Comparison of ENCODE assay signal across 18 cellular contexts in the genomic region with DNA sequence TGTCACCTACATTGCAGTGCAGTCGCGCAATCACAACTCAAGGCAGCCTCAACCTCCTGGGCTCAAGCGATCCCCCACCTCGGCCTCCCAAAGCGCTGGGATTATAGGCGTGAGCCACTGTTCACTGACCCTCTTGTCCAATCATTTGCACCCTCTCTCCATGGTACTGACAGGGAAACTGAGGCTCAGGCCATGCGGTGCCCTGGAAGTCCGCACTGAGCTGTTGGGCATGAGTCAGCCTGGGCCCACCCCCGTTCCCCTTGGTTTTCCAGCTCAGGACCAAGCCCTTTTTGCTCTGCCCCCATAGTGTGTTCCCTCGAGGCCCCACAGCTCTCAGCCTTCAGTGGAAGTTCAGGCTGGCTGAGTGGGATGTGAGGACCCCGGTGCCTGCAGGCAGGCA. TPM values are rescaled to one million over a fixed set of nuclear protein-coding genes. Genes with fewer than 3 reads are reported as not detected.
DNase-seq lines count a peak whose midpoint lies in the region; ATAC-seq, FAIRE-seq and TF ChIP-seq lines count a peak whose summit lies in the region.
"Had no signal": no experiment of that assay in that cellular context is flagged by ENCODE, and none has a peak within 500 bp of the region (broad histone marks: within the 10 kb centered on the region; RNA-seq: fewer than 3 reads in every experiment).

No MANE protein-coding gene starts in this region.

- no peak overlapping the region for H4K8ac ChIP-seq in H9 (replicated peaks; ENCODE audit: insufficient read length, low read depth, low read length)

- H3K4me2 ChIP-seq in BLaER1 (peak overlapping the region; percentile 25; the same call in 1 of the 2 replicates), H9 (ENCODE audit: insufficient read depth, insufficient read length, low read length) (no peak overlapping the region), PC-3 (ENCODE audit: low read length) (no peak overlapping the region)

- peak overlapping the region in 2 of 3 experiments; percentile 60 to 82; a peak in 2 of 7 replicates for H3K27ac Mint-ChIP-seq in H9
- H3K27ac Mint-ChIP-seq in WTC11, result peak overlapping the region; percentile 54; the same call in 1 of the 2 replicates
- peak overlapping the region; percentile 48 for H3K27ac Mint-ChIP-seq in glutamatergic neuron (ENCODE audit: unreplicated experiment)
- H3K27ac Mint-ChIP-seq in natural killer cell, result peak overlapping the region in 1 of 2 donors; percentile 66

- H3K4me3 Mint-ChIP-seq in H9 (no peak overlapping the region), WTC11 (no peak overlapping the region), glutamatergic neuron (ENCODE audit: unreplicated experiment) (no peak overlapping the region), natural killer cell (no peak overlapping the region)
- H3K4me3 Mint-ChIP-seq: CD8-positive, alpha-beta T cell had no signal

- H3T11ph ChIP-seq in H9 (ENCODE audit: low read length), result no peak overlapping the region

- H3K27me3 Mint-ChIP-seq in H9 (ENCODE audit: low read depth), result no peaks in the 10 kb centered on the region
- no peaks in the 10 kb centered on the region for H3K27me3 Mint-ChIP-seq in WTC11 (ENCODE audit: low read depth)
- peaks cover 33% of the 10 kb centered on the region for H3K27me3 Mint-ChIP-seq in glutamatergic neuron (ENCODE audit: unreplicated experiment)
- H3K27me3 Mint-ChIP-seq in natural killer cell (ENCODE audit: low read depth in 2 of 2), result no peaks in the 10 kb centered on the region
- H3K27me3 Mint-ChIP-seq: IgD-negative memory B cell had no signal

- H3K4me1 ChIP-seq in BLaER1, result peaks cover 99% of the 10 kb centered on the region
- H3K4me1 ChIP-seq in H9 (ENCODE audit: insufficient read depth, low read length), result peaks cover 3% of the 10 kb centered on the region; the same call in 1 of the 2 replicates
- H3K4me1 ChIP-seq in PC-3 (ENCODE audit: insufficient read depth, low read length), result peaks cover 16% of the 10 kb centered on the region
- peaks cover 25% of the 10 kb centered on the region for H3K4me1 ChIP-seq in upper lobe of right lung
- H3K4me1 ChIP-seq in small intestine (ENCODE audit: control insufficient read depth in 2 of 2, insufficient read depth in 1 of 2, low read depth in 1 of 2, low read length in 1 of 2), result peaks cover 4 to 6% of the 10 kb centered on the region in 2 donors

- H3K23me2 ChIP-seq in H9 (ENCODE audit: insufficient read length, low read depth, low read length, poor library complexity, severe bottlenecking), result no peaks in the 10 kb centered on the region

- no peak overlapping the region for H3K4me3 ChIP-seq in BLaER1
- H3K4me3 ChIP-seq in PC-3 (ENCODE audit: low read length), result no peak overlapping the region
- no peak overlapping the region for H3K4me3 ChIP-seq in upper lobe of right lung
- no peak overlapping the region for H3K4me3 ChIP-seq in small intestine (ENCODE audit: low read depth in 1 of 2, low read length in 2 of 2)

- peaks cover 66% of the 10 kb centered on the region; the same call in 1 of the 2 replicates for H3K79me2 ChIP-seq in H9 (ENCODE audit: insufficient read depth, low read length)
- H3K79me2 ChIP-seq in PC-3 (ENCODE audit: low read length), result peaks cover 98% of the 10 kb centered on the region

- no TSS peak for BruUV-seq in PC-3 (replicated peaks; lab: Mats Ljungman, UMichigan)

- no peak overlapping the region for H4K91ac ChIP-seq in H9 (ENCODE audit: insufficient read length, low read depth, low read length)

- no peaks in the 10 kb centered on the region for H3K9me3 Mint-ChIP-seq in H9
- no peaks in the 10 kb centered on the region for H3K9me3 Mint-ChIP-seq in WTC11
- peaks cover 52% of the 10 kb centered on the region for H3K9me3 Mint-ChIP-seq in glutamatergic neuron (ENCODE audit: unreplicated experiment)
- H3K9me3 Mint-ChIP-seq in natural killer cell, result no peaks in the 10 kb centered on the region
- H3K9me3 Mint-ChIP-seq: CD8-positive, alpha-beta T cell; IgD-negative memory B cell had no signal

- intact Hi-C loops in PC-3 (cut with micrococcal nuclease), result no loop called here
- intact Hi-C loops in natural killer cell (cut with micrococcal nuclease), result no loop called here
- intact Hi-C loops in upper lobe of right lung (cut with DNase I), result no loop called here

- H3K14ac ChIP-seq in H9 (ENCODE audit: insufficient read depth, low read length), result no peak overlapping the region; the same call in 1 of the 2 replicates

- TF ChIP-seq CTCF in H9 (conservative IDR thresholded peaks at IDR 0.05) (no peak), WTC11 (IDR thresholded peaks at IDR 0.05) (no peak), glutamatergic neuron (IDR thresholded peaks at IDR 0.05; ENCODE audit: partially characterized antibody, unreplicated experiment) (no peak), PC-3 (conservative IDR thresholded peaks at IDR 0.05; ENCODE audit: low read depth, low read length) (no peak), natural killer cell (IDR thresholded peaks at IDR 0.05) (no peak), upper lobe of right lung (IDR thresholded peaks at IDR 0.05) (no peak)

- ATAC-seq in WTC11 (no peak), PC-3 (no peak), natural killer cell (no peak), upper lobe of right lung (no peak)
- ATAC-seq: CD8-positive, alpha-beta T cell; HCT116 had no signal

- no peaks in the 10 kb centered on the region for H3K27me3 ChIP-seq in BLaER1
- no peaks in the 10 kb centered on the region for H3K27me3 ChIP-seq in H9 (ENCODE audit: insufficient read depth, low read length)
- no peaks in the 10 kb centered on the region for H3K27me3 ChIP-seq in PC-3 (ENCODE audit: low read length)
- no peaks in the 10 kb centered on the region for H3K27me3 ChIP-seq in upper lobe of right lung
- H3K27me3 ChIP-seq in small intestine (ENCODE audit: control insufficient read depth in 2 of 2, insufficient read depth in 2 of 2, low read length in 2 of 2), result no peaks in the 10 kb centered on the region

- CTCF ChIA-PET in WTC11 (lab: Charles Lee), result interaction anchor here (1.2 to 6.9 kb wide), 3 partner anchors 6 to 43 kb away, joined by 3 to 115 read pairs (median 4); partner anchors contain the start of gene GSE1
- CTCF ChIA-PET in PC-3 (lab: Charles Lee), result no interaction called here

- no peak overlapping the region for H4K5ac ChIP-seq in H9 (ENCODE audit: insufficient read length, low read depth, low read length)

- H2AFZ ChIP-seq in H9 (ENCODE audit: low read length) (no peak overlapping the region), PC-3 (ENCODE audit: low read length) (no peak overlapping the region)

- no peak overlapping the region for H2BK20ac ChIP-seq in H9 (ENCODE audit: low read depth, low read length, poor library complexity, severe bottlenecking)

- H3K9ac ChIP-seq in BLaER1 (no peak overlapping the region), H9 (ENCODE audit: extremely low read depth, insufficient read length, low read length) (no peak overlapping the region), PC-3 (ENCODE audit: low read length) (no peak overlapping the region)

- no peak overlapping the region for H2AK5ac ChIP-seq in H9 (ENCODE audit: insufficient read length, low read length)

- H3K56ac ChIP-seq in H9 (ENCODE audit: insufficient read length, low read depth, low read length), result no peak overlapping the region

- no peak overlapping the region for H2BK12ac ChIP-seq in H9 (ENCODE audit: insufficient read length, low read depth, low read length)

- H3K4ac ChIP-seq in H9 (ENCODE audit: low read depth, low read length), result no peak overlapping the region

- POLR2A ChIA-PET in WTC11 (lab: Charles Lee), result no interaction called here
- POLR2A ChIA-PET in PC-3 (lab: Charles Lee; ENCODE audit: unreplicated experiment), result no interaction called here

- H2BK120ac ChIP-seq in H9 (ENCODE audit: low read depth, low read length, poor library complexity, severe bottlenecking), result no peak overlapping the region

- H3K27ac ChIP-seq in BLaER1 (no peak overlapping the region), H9 (ENCODE audit: insufficient read length, low read depth, low read length) (no peak overlapping the region), PC-3 (ENCODE audit: low read length) (no peak overlapping the region), upper lobe of right lung (no peak overlapping the region), small intestine (ENCODE audit: low read depth in 1 of 2, low read length in 1 of 2) (no peak overlapping the region)

- no peaks in the 10 kb centered on the region for H3F3A ChIP-seq in PC-3 (ENCODE audit: low read length, unreplicated experiment)

- H3K36me3 ChIP-seq in BLaER1 (peaks cover 62% of the 10 kb centered on the region), PC-3 (ENCODE audit: low read depth, low read length) (no peaks in the 10 kb centered on the region), upper lobe of right lung (peaks cover 5% of the 10 kb centered on the region), small intestine (ENCODE audit: control insufficient read depth in 2 of 2, insufficient read depth in 2 of 2, low read length in 2 of 2) (no peaks in the 10 kb centered on the region)

- no peak overlapping the region for H3K18ac ChIP-seq in H9 (ENCODE audit: insufficient read length, low read depth, low read length)

- WGBS in H9 (ENCODE audit: extremely low coverage, insufficient read length, low lambda C conversion rate), result no CpG with 5 or more reads among the region's 11 CpGs
- WGBS in small intestine, 3 donors, result 88 to 93% (median 90%) methylated on average over 11 of the region's 11 CpGs

- H2BK15ac ChIP-seq in H9 (ENCODE audit: low read depth, low read length), result no peak overlapping the region

- no peaks in the 10 kb centered on the region for H3K9me2 ChIP-seq in PC-3 (replicated peaks; ENCODE audit: low read length)

- H4K20me1 ChIP-seq in BLaER1 (peaks cover 100% of the 10 kb centered on the region), H9 (ENCODE audit: control insufficient read depth, insufficient read depth, insufficient read length) (peaks cover 8% of the 10 kb centered on the region), PC-3 (ENCODE audit: low read length) (peaks cover 50% of the 10 kb centered on the region)

- H3K23ac ChIP-seq in H9 (ENCODE audit: insufficient read length, low read depth, low read length), result no peak overlapping the region

- H3K79me1 ChIP-seq in H9 (ENCODE audit: insufficient read depth, low read depth, low read length, poor library complexity, severe bottlenecking), result peaks cover 15% of the 10 kb centered on the region

- DNase-seq in H9 (no peak), WTC11 (ENCODE audit: low spot score) (no peak), glutamatergic neuron (no peak), PC-3 (no peak), natural killer cell (no peak), upper lobe of right lung (no peak), small intestine (no peak)
- DNase-seq: 8988T; AML-193; C1 segment of cervical spinal cord; CD8-positive, alpha-beta T cell; COR-L47; DND-41; GDM1 had no signal

- H3K4me1 Mint-ChIP-seq in H9, result peaks cover 63 to 71% of the 10 kb centered on the region in 2 experiments
- peaks cover 72% of the 10 kb centered on the region for H3K4me1 Mint-ChIP-seq in WTC11
- H3K4me1 Mint-ChIP-seq in glutamatergic neuron (ENCODE audit: low read depth, unreplicated experiment), result peaks cover 69% of the 10 kb centered on the region
- H3K4me1 Mint-ChIP-seq in natural killer cell, result peaks cover 67 to 81% of the 10 kb centered on the region in 2 donors

- H3K36me3 Mint-ChIP-seq in H9 (ENCODE audit: insufficient read depth in 1 of 3, low read depth in 3 of 3) (peaks cover 7 to 32% (median 17%) of the 10 kb centered on the region in 3 experiments; a peak in 6 of 7 replicates), WTC11 (no peaks in the 10 kb centered on the region; the same call in 1 of the 2 replicates), glutamatergic neuron (ENCODE audit: unreplicated experiment) (peaks cover 5% of the 10 kb centered on the region), natural killer cell (no peaks in the 10 kb centered on the region)

- H2BK5ac ChIP-seq in H9 (ENCODE audit: insufficient read length, low read length), result no peak overlapping the region

- no peak for FAIRE-seq in small intestine (lab: Jason Lieb, UNC)
- FAIRE-seq: GM19239 had no signal

- H3K9me3 ChIP-seq in BLaER1 (no peaks in the 10 kb centered on the region), H9 (ENCODE audit: control insufficient read depth, low read depth, low read length) (no peaks in the 10 kb centered on the region), PC-3 (ENCODE audit: low read length) (no peaks in the 10 kb centered on the region), upper lobe of right lung (no peaks in the 10 kb centered on the region), small intestine (ENCODE audit: control insufficient read depth, low read depth) (no peaks in the 10 kb centered on the region)

RNA-seq across cellular contexts. Expression of gene GSE1, which starts 10.1 kb away (rescaled TPM):
- 123 and 125 TPM in 2 replicates for total RNA-seq in H9 (2021)
- 91.0 to 124 TPM (median 93.8 TPM) in 3 replicates for total RNA-seq in WTC11 (2021)
- 473 TPM for total RNA-seq in glutamatergic neuron (ENCODE audit: unreplicated experiment)
- 38.4 and 60.8 TPM in 2 replicates for total RNA-seq in PC-3 (2014; rRNA removed)
- total RNA-seq in natural killer cell, result 100 to 1,000 TPM; 232 to 277 (median 233) TPM
- total RNA-seq in upper lobe of right lung, result 87.2 TPM
- polyA plus RNA-seq in small intestine, result 10 to 100 TPM in 1 of 3 donors, 1 to 10 TPM in 2; 9.2 to 25.6 (median 9.8) TPM
